In the genomic region with DNA sequence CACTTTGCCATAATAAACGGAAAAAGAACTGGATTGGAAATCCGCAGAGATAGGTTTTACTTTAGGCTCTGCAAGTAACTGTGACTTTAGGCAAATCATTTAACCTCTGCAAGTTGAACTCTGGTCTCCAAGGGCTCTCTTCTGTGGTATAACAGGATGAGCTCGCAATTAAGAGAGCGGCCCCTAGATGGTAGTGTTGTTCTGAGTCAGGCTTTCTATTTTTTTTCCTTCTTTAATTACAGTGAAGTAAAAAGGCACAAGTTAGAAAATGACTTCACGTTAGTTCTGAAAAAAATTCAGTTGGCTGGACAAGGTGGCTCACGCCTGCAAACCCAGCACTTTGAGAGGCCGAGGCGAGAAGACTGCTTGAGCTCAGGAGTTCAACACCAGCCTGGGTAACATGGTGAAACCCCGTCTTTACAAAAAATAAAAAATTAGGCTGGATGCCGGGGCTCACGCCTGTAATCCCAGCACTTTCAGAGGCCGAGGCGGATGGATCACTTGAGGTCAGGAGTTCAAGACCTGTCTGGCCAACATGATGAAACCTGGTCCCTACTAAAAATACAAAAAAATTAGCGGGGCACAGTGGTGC, we compare ENCODE assay signal across 8 cellular contexts. TPM values are rescaled to one million over a fixed set of nuclear protein-coding genes. Genes with fewer than 3 reads are reported as not detected.
DNase-seq lines count a peak whose midpoint lies in the region; ATAC-seq, FAIRE-seq and TF ChIP-seq lines count a peak whose summit lies in the region.

No MANE protein-coding gene starts in this region.

- no peak overlapping the region for H3K9ac ChIP-seq in SU-DHL-6 (ENCODE audit: low read length)

- ATAC-seq in HG02642 (IDR thresholded peaks at IDR 0.05; ENCODE audit: poor library complexity, unreplicated experiment) = peak; percentile 88

- H3K36me3 ChIP-seq in SU-DHL-6 (ENCODE audit: low read length) = no peaks in the 10 kb centered on the region
- peaks cover 2% of the 10 kb centered on the region for H3K36me3 ChIP-seq in bronchial epithelial cell (ENCODE audit: control insufficient read depth, insufficient read depth, low read length)

- POLR2A ChIA-PET in AG04449 (lab: Yijun Ruan, JAX) = interaction anchor here (1.0 kb wide), 1 partner anchor 12 kb away, joined by 3 read pairs; no protein-coding TSS in a partner anchor

- no peaks in the 10 kb centered on the region for H3K27me3 ChIP-seq in SU-DHL-6 (ENCODE audit: low read length)
- no peaks in the 10 kb centered on the region for H3K27me3 ChIP-seq in bronchial epithelial cell (ENCODE audit: control insufficient read depth, insufficient read depth, low read length)

- CTCF ChIA-PET in AG04449 (lab: Yijun Ruan, JAX) = interaction anchor here (0.5 to 2.8 kb wide), 47 partner anchors 9 to 1241 kb away, joined by 3 to 26 read pairs (median 4); a partner anchor contains a TSS

- no peak overlapping the region for H3K27ac ChIP-seq in SU-DHL-6 (ENCODE audit: low read depth, low read length)

- peak; percentile 23 for DNase-seq in AG04449 (ENCODE audit: low read depth, low spot score)
- DNase-seq in GM13976 (ENCODE audit: low spot score) = peak; percentile 78
- DNase-seq in NAMALWA (ENCODE audit: low spot score) = peak; percentile 88
- peak; percentile 56 for DNase-seq in bronchial epithelial cell (ENCODE audit: low read depth)
- DNase-seq in islet precursor cell = peak; percentile 82
- DNase-seq in stimulated activated CD4-positive, alpha-beta T cell treated with anti-CD3 and anti-CD28 coated beads, Interleukin-2, amount 100 ng/mL, for 48 hours = peak; percentile 44 to 47

- TF ChIP-seq CTCF in AG04449 (IDR thresholded peaks at IDR 0.05; ENCODE audit: insufficient read depth, low read length, missing control alignments) (peak; percentile 56), GM13976 (IDR thresholded peaks at IDR 0.05; ENCODE audit: borderline replicate concordance, control extremely low read depth, extremely low read depth, insufficient read depth, missing control alignments) (peak; percentile 64), SU-DHL-6 (IDR thresholded peaks at IDR 0.05; ENCODE audit: insufficient read depth, low read length, poor library complexity, severe bottlenecking) (peak; percentile 81), bronchial epithelial cell (IDR thresholded peaks at IDR 0.05; ENCODE audit: insufficient read depth, low read length, severe bottlenecking) (peak; percentile 74)

- FAIRE-seq in bronchial epithelial cell (lab: Jason Lieb, UNC) = no peak

- H3K4me3 ChIP-seq in AG04449 (ENCODE audit: low read depth, low read length) = no peak overlapping the region
- H3K4me3 ChIP-seq in SU-DHL-6 (ENCODE audit: insufficient read depth, low read length, poor library complexity, severe bottlenecking) = no peak overlapping the region
- H3K4me3 ChIP-seq in bronchial epithelial cell (ENCODE audit: low read depth, low read length) = no peak overlapping the region

- H3F3A ChIP-seq in SU-DHL-6 (ENCODE audit: insufficient read depth) = peaks cover 3% of the 10 kb centered on the region; the same call in 1 of the 2 replicates

- no peaks in the 10 kb centered on the region for H4K20me1 ChIP-seq in SU-DHL-6 (ENCODE audit: low read depth, low read length)

- H2AFZ ChIP-seq in SU-DHL-6 (ENCODE audit: low read depth, low read length, severe bottlenecking) = no peak overlapping the region

- no peak overlapping the region for H3K4me2 ChIP-seq in SU-DHL-6 (ENCODE audit: low read depth, low read length, poor library complexity, severe bottlenecking)

- no peaks in the 10 kb centered on the region for H3K9me3 ChIP-seq in SU-DHL-6 (ENCODE audit: insufficient read depth, low read length)

- no peaks in the 10 kb centered on the region for H3K79me2 ChIP-seq in SU-DHL-6 (ENCODE audit: insufficient read depth, low read length)

- H3K9me2 ChIP-seq in SU-DHL-6 (replicated peaks; ENCODE audit: insufficient read depth, low read length) = no peaks in the 10 kb centered on the region

- in situ Hi-C loops in GM13976 (cut with MboI; ENCODE audit: low sequenced_read_pairs, unreplicated experiment) = no loop called here

RNA-seq across cellular contexts. Expression of a gene that starts 18.0 kb away (rescaled TPM):
- 3,491 and 4,856 TPM in 2 replicates for total RNA-seq in bronchial epithelial cell

Comparison
In these comparisons a context has a peak if more than half of its experiments do, and no peak if none do; other contexts are left out.
1. DNase-seq: peak in every context shown above with its lines; median percentile 88 in NAMALWA; 82 in islet precursor cell; 78 in GM13976; 56 in bronchial epithelial cell; 46 in stimulated activated CD4-positive, alpha-beta T cell treated with anti-CD3 and anti-CD28 coated beads, Interleukin-2, amount 100 ng/mL, for 48 hours; 23 in AG04449.